In genomic region chr5:57258943-57259342, GRCh38 we compare ENCODE assay signal across 22 cellular contexts.
"Had no signal": no experiment of that assay in that cellular context is flagged by ENCODE, and none has a peak within 500 bp of the region (broad histone marks: within the 10 kb centered on the region; RNA-seq: fewer than 3 reads in every experiment).

No MANE protein-coding gene starts in this region.

- H3K27ac Mint-ChIP-seq: activated CD4-positive, alpha-beta memory T cell treated with anti-CD3 and anti-CD28 coated beads, Interleukin-2, amount 10 ng/mL, durations not matched to agents 7 days and 5 days; dendritic cell treated with granulocyte-macrophage colony-stimulating factor and Interleukin-4, amounts not matched to agents 40 ng/mL and 50 ng/mL, for 4 days; neural progenitor cell; progenitor cell of endocrine pancreas; T-helper 1 cell treated with Interleukin-12 subunit alpha and Interleukin-12 subunit beta and Interleukin-4 antibody, amounts not matched to agents 30 μg/mL and 1 μg/mL, for 36 hours had no signal

- H3K27me3 ChIP-seq: esophagus squamous epithelium, neural progenitor cell, tibial nerve had no signal

- DNase-seq: activated CD4-positive, alpha-beta memory T cell treated with anti-CD3 and anti-CD28 coated beads, Interleukin-2, amount 10 ng/mL, durations not matched to agents 7 days and 5 days; activated CD4-positive, alpha-beta T cell treated with anti-CD3 and anti-CD28 coated beads for 1 hour; activated CD8-positive, alpha-beta memory T cell treated with anti-CD3 and anti-CD28 coated beads, Interleukin-2, amount 50 U/mL, for 4 hours; activated naive CD4-positive, alpha-beta T cell; effector memory CD4-positive, alpha-beta T cell; esophagus squamous epithelium; immature natural killer cell; kidney glomerular epithelial cell; left ventricle myocardium inferior; mammary epithelial cell; midbrain; stimulated activated CD4-positive, alpha-beta T cell treated with anti-CD3 and anti-CD28 coated beads, Interleukin-12 subunit alpha, Interleukin-12 subunit beta, amount 100 ng/mL, for 4 hours; stimulated activated CD4-positive, alpha-beta T cell treated with anti-CD3 and anti-CD28 coated beads, Interleukin-1b, Interleukin-23, amount 100 ng/mL, for 48 hours; stimulated activated CD8-positive, alpha-beta memory T cell treated with anti-CD3 and anti-CD28 coated beads, Interleukin-4, amount 100 ng/mL, for 48 hours; stimulated activated naive CD4-positive, alpha-beta T cell treated with Interleukin-2 at 50 U/mL for 16 hours; WERI-Rb-1 had no signal

- H3K4me1 Mint-ChIP-seq: neural progenitor cell had no signal

- H3K4me3 ChIP-seq: esophagus squamous epithelium, left ventricle myocardium inferior, neural progenitor cell, tibial nerve had no signal

- H3K9ac ChIP-seq: neural progenitor cell had no signal

- H3K27me3 Mint-ChIP-seq: activated CD4-positive, alpha-beta memory T cell treated with anti-CD3 and anti-CD28 coated beads, Interleukin-2, amount 10 ng/mL, durations not matched to agents 7 days and 5 days; dendritic cell treated with granulocyte-macrophage colony-stimulating factor and Interleukin-4, amounts not matched to agents 40 ng/mL and 50 ng/mL, for 4 days; progenitor cell of endocrine pancreas had no signal

- H3K9me3 Mint-ChIP-seq: activated CD4-positive, alpha-beta memory T cell treated with anti-CD3 and anti-CD28 coated beads, Interleukin-2, amount 10 ng/mL, durations not matched to agents 7 days and 5 days; activated T-helper 1 cell treated with anti-CD3 and anti-CD28 coated beads, Interleukin-12 subunit alpha, Interleukin-12 subunit beta, Interleukin-2, Interleukin-4 antibody, amounts not matched to agents 30 ng/mL and 10 ng/mL and 1 ng/mL, durations not matched to agents 14 hours and 24 hours and 36 hours; dendritic cell treated with granulocyte-macrophage colony-stimulating factor and Interleukin-4, amounts not matched to agents 40 ng/mL and 50 ng/mL, for 4 days; immature natural killer cell; neural progenitor cell; T-helper 1 cell treated with Interleukin-12 subunit alpha and Interleukin-12 subunit beta and Interleukin-4 antibody, amounts not matched to agents 30 μg/mL and 1 μg/mL, for 36 hours had no signal

- H3K27ac ChIP-seq: esophagus squamous epithelium, left ventricle myocardium inferior, neural progenitor cell, tibial nerve, WERI-Rb-1 had no signal

- H2AFZ ChIP-seq: neural progenitor cell had no signal

- H3K9me3 ChIP-seq: esophagus squamous epithelium, left ventricle myocardium inferior, tibial nerve had no signal

- H3K4me3 Mint-ChIP-seq: activated CD4-positive, alpha-beta memory T cell treated with anti-CD3 and anti-CD28 coated beads, Interleukin-2, amount 10 ng/mL, durations not matched to agents 7 days and 5 days; activated T-helper 1 cell treated with anti-CD3 and anti-CD28 coated beads, Interleukin-12 subunit alpha, Interleukin-12 subunit beta, Interleukin-2, Interleukin-4 antibody, amounts not matched to agents 30 ng/mL and 10 ng/mL and 1 ng/mL, durations not matched to agents 14 hours and 24 hours and 36 hours; dendritic cell treated with granulocyte-macrophage colony-stimulating factor and Interleukin-4, amounts not matched to agents 40 ng/mL and 50 ng/mL, for 4 days; immature natural killer cell; neural progenitor cell; T-helper 1 cell treated with Interleukin-12 subunit alpha and Interleukin-12 subunit beta and Interleukin-4 antibody, amounts not matched to agents 30 μg/mL and 1 μg/mL, for 36 hours had no signal

- H3K4me2 ChIP-seq: neural progenitor cell had no signal

- H3K4me1 ChIP-seq: esophagus squamous epithelium, neural progenitor cell had no signal
